In the genomic region with DNA sequence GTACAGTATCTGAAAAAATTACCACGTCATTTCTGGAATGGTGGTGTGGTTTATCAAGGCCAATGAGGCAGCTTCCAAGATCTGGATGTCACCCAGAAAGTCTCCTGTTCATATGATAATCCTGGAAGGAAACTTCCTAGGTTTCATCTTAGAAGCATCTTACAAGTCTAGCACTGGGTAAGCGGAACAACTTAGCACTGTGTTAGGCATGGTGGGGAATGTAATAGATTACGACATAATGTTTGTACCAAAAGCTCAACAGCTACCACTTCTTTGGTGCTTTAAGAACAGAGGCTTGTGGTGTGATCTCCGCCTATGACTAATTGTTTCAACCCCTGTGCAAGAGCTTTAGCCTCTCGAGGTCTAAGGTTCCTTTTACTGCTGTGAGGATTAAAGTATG, we compare ENCODE assay signal across 32 cellular contexts.
"Had no signal": no experiment of that assay in that cellular context is flagged by ENCODE, and none has a peak within 500 bp of the region (broad histone marks: within the 10 kb centered on the region; RNA-seq: fewer than 3 reads in every experiment).

No MANE protein-coding gene starts in this region.

- H3K9me3 Mint-ChIP-seq: activated CD4-positive, alpha-beta T cell treated with anti-CD3 and anti-CD28 coated beads, Interleukin-2, amount 10 ng/mL, durations not matched to agents 24 days and 14 days; mesothelial cell of epicardium had no signal

- H3K27me3 Mint-ChIP-seq: activated CD4-positive, alpha-beta memory T cell treated with anti-CD3 and anti-CD28 coated beads for 36 hours; activated CD4-positive, alpha-beta T cell treated with anti-CD3 and anti-CD28 coated beads, Interleukin-2, amount 10 ng/mL, durations not matched to agents 24 days and 14 days; activated naive CD8-positive, alpha-beta T cell treated with anti-CD3 and anti-CD28 coated beads for 36 hours; effector memory CD8-positive, alpha-beta T cell; naive thymus-derived CD4-positive, alpha-beta T cell; T-helper 17 cell had no signal

- DNase-seq: activated CD4-positive, alpha-beta memory T cell treated with anti-CD3 and anti-CD28 coated beads for 36 hours; activated CD4-positive, alpha-beta T cell treated with anti-CD3 and anti-CD28 coated beads, Interleukin-2, amount 10 ng/mL, durations not matched to agents 24 days and 14 days; activated CD4-positive, CD25-positive, alpha-beta regulatory T cell treated with anti-CD3 and anti-CD28 coated beads, Interleukin-2, amount 50 U/mL, for 72 hours; activated CD8-positive, alpha-beta memory T cell treated with anti-CD3 and anti-CD28 coated beads, Interleukin-2, amount 50 U/mL, for 4 hours; activated effector memory CD4-positive, alpha-beta T cell treated with anti-CD3 and anti-CD28 coated beads, Interleukin-2, amount 50 U/mL, for 16 hours; activated naive CD4-positive, alpha-beta T cell treated with anti-CD3 and anti-CD28 coated beads for 36 hours; activated naive CD8-positive, alpha-beta T cell treated with anti-CD3 and anti-CD28 coated beads for 36 hours; activated T-cell treated with anti-CD3 and anti-CD28 coated beads, Interleukin-2, amount 50 U/mL, for 1 hour; adrenal gland; brain microvascular endothelial cell; cortex of kidney; effector memory CD8-positive, alpha-beta T cell; erythroblast; kidney; naive thymus-derived CD4-positive, alpha-beta T cell; nucleus accumbens; pancreas; psoas muscle; right cardiac atrium; stimulated activated CD4-positive, alpha-beta T cell treated with anti-CD3 and anti-CD28 coated beads, Interleukin-12 subunit alpha, Interleukin-12 subunit beta, amount 100 ng/mL, for 4 hours; stimulated activated CD4-positive, alpha-beta T cell treated with anti-CD3 and anti-CD28 coated beads, Interleukin-4, amount 100 ng/mL, for 1 hour; stimulated activated naive CD8-positive, alpha-beta T cell treated with anti-CD3 and anti-CD28 coated beads, Interleukin-15, Interleukin-2, amounts not matched to agents 100 U/mL and 50 U/mL, for 24 hours; T-helper 17 cell; T1000; testis; trophoblast cell had no signal

- H3K4me3 Mint-ChIP-seq: activated CD4-positive, alpha-beta memory T cell treated with anti-CD3 and anti-CD28 coated beads for 36 hours; activated CD4-positive, alpha-beta T cell treated with anti-CD3 and anti-CD28 coated beads, Interleukin-2, amount 10 ng/mL, durations not matched to agents 24 days and 14 days; activated naive CD4-positive, alpha-beta T cell treated with anti-CD3 and anti-CD28 coated beads for 36 hours; activated naive CD8-positive, alpha-beta T cell treated with anti-CD3 and anti-CD28 coated beads for 36 hours; activated T-helper 1 cell treated with anti-CD3 and anti-CD28 coated beads, Interleukin-12 subunit alpha, Interleukin-12 subunit beta, Interleukin-2, Interleukin-4 antibody, amounts not matched to agents 30 ng/mL and 10 ng/mL and 1 ng/mL, durations not matched to agents 14 hours and 24 hours and 36 hours; effector memory CD8-positive, alpha-beta T cell; mesothelial cell of epicardium; naive thymus-derived CD4-positive, alpha-beta T cell; T-helper 17 cell had no signal

- H3K4me1 ChIP-seq: adrenal gland, ascending aorta, gastroesophageal sphincter, pancreas, psoas muscle, testis had no signal

- H3K9me3 ChIP-seq: adrenal gland, ascending aorta, gastroesophageal sphincter, pancreas, psoas muscle, testis had no signal

- H3K4me1 Mint-ChIP-seq: activated CD4-positive, alpha-beta T cell treated with anti-CD3 and anti-CD28 coated beads, Interleukin-2, amount 10 ng/mL, durations not matched to agents 24 days and 14 days; activated naive CD8-positive, alpha-beta T cell treated with anti-CD3 and anti-CD28 coated beads for 36 hours; mesothelial cell of epicardium; naive thymus-derived CD4-positive, alpha-beta T cell; T-helper 17 cell had no signal

- H3K4me3 ChIP-seq: adrenal gland, ascending aorta, gastroesophageal sphincter, hepatocyte, pancreas, psoas muscle, testis had no signal

- FAIRE-seq: kidney, pancreas, urothelium cell line had no signal

- ATAC-seq: effector memory CD8-positive, alpha-beta T cell; gastroesophageal sphincter; naive thymus-derived CD4-positive, alpha-beta T cell; pancreas; psoas muscle; right cardiac atrium; stimulated activated naive CD8-positive, alpha-beta T cell treated with anti-CD3 and anti-CD28 coated beads, Interleukin-15, Interleukin-2, amounts not matched to agents 100 U/mL and 50 U/mL, for 24 hours; T-helper 17 cell had no signal

- H3K79me2 ChIP-seq: hepatocyte had no signal

- H3K27me3 ChIP-seq: adrenal gland, ascending aorta, brain microvascular endothelial cell, gastroesophageal sphincter, hepatocyte, pancreas, testis had no signal

- H3K4me2 ChIP-seq: hepatocyte had no signal

- H3K27ac ChIP-seq: adrenal gland, ascending aorta, brain microvascular endothelial cell, gastroesophageal sphincter, hepatocyte, pancreas, psoas muscle, testis had no signal

- H2AFZ ChIP-seq: hepatocyte had no signal

- H3K36me3 ChIP-seq: adrenal gland, ascending aorta, brain microvascular endothelial cell, gastroesophageal sphincter, pancreas had no signal

- H3K27ac Mint-ChIP-seq: activated CD4-positive, alpha-beta memory T cell treated with anti-CD3 and anti-CD28 coated beads for 36 hours; activated CD4-positive, alpha-beta T cell treated with anti-CD3 and anti-CD28 coated beads, Interleukin-2, amount 10 ng/mL, durations not matched to agents 24 days and 14 days; activated naive CD4-positive, alpha-beta T cell treated with anti-CD3 and anti-CD28 coated beads for 36 hours; activated naive CD8-positive, alpha-beta T cell treated with anti-CD3 and anti-CD28 coated beads for 36 hours; activated T-helper 1 cell treated with anti-CD3 and anti-CD28 coated beads, Interleukin-12 subunit alpha, Interleukin-12 subunit beta, Interleukin-2, Interleukin-4 antibody, amounts not matched to agents 30 ng/mL and 10 ng/mL and 1 ng/mL, durations not matched to agents 14 hours and 24 hours and 36 hours; effector memory CD8-positive, alpha-beta T cell; mesothelial cell of epicardium; naive thymus-derived CD4-positive, alpha-beta T cell; T-helper 17 cell had no signal

- H3K36me3 Mint-ChIP-seq: activated CD4-positive, alpha-beta memory T cell treated with anti-CD3 and anti-CD28 coated beads for 36 hours; activated naive CD8-positive, alpha-beta T cell treated with anti-CD3 and anti-CD28 coated beads for 36 hours; mesothelial cell of epicardium; naive thymus-derived CD4-positive, alpha-beta T cell had no signal
